ENCODE assay signal across 8 cellular contexts in the genomic region with DNA sequence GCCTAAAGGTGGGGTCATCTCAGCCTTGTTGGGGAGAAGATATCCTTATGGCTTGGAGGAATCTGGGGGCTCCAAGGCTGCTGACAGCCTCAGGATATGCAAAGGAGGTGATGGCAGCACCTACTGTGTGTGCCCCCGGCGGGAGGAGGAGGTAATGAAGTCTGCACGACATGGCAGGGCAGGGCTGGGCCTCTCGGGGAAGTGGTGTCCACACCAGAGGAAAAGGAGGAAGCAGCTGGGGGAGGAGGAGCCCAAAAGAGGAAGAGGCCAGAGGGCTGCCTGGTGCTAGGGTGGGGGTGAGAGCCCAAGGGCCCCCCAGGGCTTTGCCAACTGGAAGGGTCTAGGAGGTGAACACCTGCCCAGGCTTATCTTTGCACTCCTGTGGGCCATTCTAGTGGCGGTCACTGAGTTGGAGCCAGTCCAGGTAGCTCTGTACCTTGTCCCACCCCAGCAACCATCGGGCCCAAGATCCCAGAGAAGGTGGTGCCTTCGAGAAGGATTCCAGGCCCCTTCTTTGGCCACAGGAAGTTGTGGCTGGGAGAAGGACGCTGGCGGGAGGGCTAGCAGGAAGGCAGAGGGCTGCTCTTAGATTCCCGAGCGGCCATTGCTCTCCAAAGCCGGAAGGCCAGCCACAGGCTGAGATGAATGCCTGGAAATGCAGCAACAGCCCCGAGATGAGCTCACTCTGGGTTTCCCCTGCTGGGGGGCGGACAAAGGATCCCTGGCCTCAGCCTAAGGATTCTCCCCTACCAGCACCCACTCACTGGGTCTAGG. TPM values are rescaled to one million over a fixed set of nuclear protein-coding genes. Genes with fewer than 3 reads are reported as not detected.
DNase-seq lines count a peak whose midpoint lies in the region; ATAC-seq, FAIRE-seq and TF ChIP-seq lines count a peak whose summit lies in the region.

No MANE protein-coding gene starts in this region.

- no peak for TF ChIP-seq RAD21 in GM12878 (IDR thresholded peaks at IDR 0.05; ENCODE audit: insufficient read depth, low read depth, low read length)

- H3K9ac ChIP-seq in OCI-LY1 (ENCODE audit: low read length) = peak overlapping the region; percentile 22; the same call in 1 of the 2 replicates
- H3K9ac ChIP-seq in GM12878 (ENCODE audit: control insufficient read depth, insufficient read depth, low read length) = peak overlapping the region; percentile 49

- CTCF ChIA-PET in GM12878 (lab: Yijun Ruan, JAX) = interaction anchor here (0.9 to 3.6 kb wide), 3 partner anchors 16 to 48 kb away, joined by 5 to 42 read pairs (median 6); no protein-coding TSS in a partner anchor

- peak; percentile 47 for TF ChIP-seq CTCF in CD14-positive monocyte (IDR thresholded peaks at IDR 0.05)
- TF ChIP-seq CTCF in OCI-LY1 (IDR thresholded peaks at IDR 0.05; ENCODE audit: low read length) = peak; percentile 10; the same call in 1 of the 2 replicates
- TF ChIP-seq CTCF in GM12878 (IDR thresholded peaks at IDR 0.05 in 2 of 3, conservative IDR thresholded peaks at IDR 0.05 in 1 of 3; ENCODE audit: control insufficient read depth in 2 of 3, extremely low read depth in 1 of 3, insufficient read depth in 1 of 3, low read depth in 3 of 3, low read length in 3 of 3) = no peak

- peak overlapping the region; percentile 85 for H3K27ac ChIP-seq in OCI-LY1 (ENCODE audit: low read depth, low read length, poor library complexity, severe bottlenecking)
- peak overlapping the region; percentile 82 for H3K27ac ChIP-seq in GM12878 (ENCODE audit: control insufficient read depth, insufficient read depth)

- H3K36me3 ChIP-seq in OCI-LY1 (ENCODE audit: insufficient read depth, low read length) = peaks cover 19% of the 10 kb centered on the region; the same call in 1 of the 2 replicates
- peaks cover 6 to 7% of the 10 kb centered on the region in 2 experiments; a peak in 3 of 4 replicates for H3K36me3 ChIP-seq in GM12878 (ENCODE audit: control insufficient read depth in 2 of 2, insufficient read depth in 2 of 2, low read length in 1 of 2)

- WGBS in GM12878 (ENCODE audit: insufficient coverage, insufficient replicate concordance, low lambda C conversion rate, missing lambda C conversion rate) = 6% methylated on average over 14 of the region's 14 CpGs

- no TSS peak for BruUV-seq in GM12878 (replicated peaks; lab: Mats Ljungman, UMichigan)

- peaks cover 94% of the 10 kb centered on the region for H3K4me1 Mint-ChIP-seq in CD14-positive monocyte
- H3K4me1 Mint-ChIP-seq in immature natural killer cell = peaks cover 91 to 95% of the 10 kb centered on the region in 2 donors

- H3K4me1 ChIP-seq in OCI-LY1 (ENCODE audit: insufficient read depth, low read length, severe bottlenecking) (peaks cover 77% of the 10 kb centered on the region), GM12878 (ENCODE audit: control insufficient read depth, insufficient read depth, low read length) (peaks cover 58% of the 10 kb centered on the region)

- H3K4me3 ChIP-seq in OCI-LY1 (ENCODE audit: low read depth, low read length, poor library complexity, severe bottlenecking) = no peak overlapping the region
- peak overlapping the region; percentile 64 for H3K4me3 ChIP-seq in GM12878

- H4K20me1 ChIP-seq in OCI-LY1 (ENCODE audit: insufficient read depth, low read length) (no peaks in the 10 kb centered on the region), GM12878 (ENCODE audit: control insufficient read depth, insufficient read depth) (peaks cover 19% of the 10 kb centered on the region)

- H3K4me2 ChIP-seq in OCI-LY1 (ENCODE audit: low read length) (peak overlapping the region; percentile 45; the same call in 1 of the 2 replicates), GM12878 (ENCODE audit: control insufficient read depth, insufficient read depth) (peak overlapping the region; percentile 90)

- H3K79me2 ChIP-seq in OCI-LY1 (ENCODE audit: insufficient read depth, low read length) (peaks cover 25% of the 10 kb centered on the region), GM12878 (ENCODE audit: control insufficient read depth, insufficient read depth, low read length) (peaks cover 87% of the 10 kb centered on the region)

- POLR2A ChIA-PET in GM12878 (lab: Charles Lee) = interaction anchor here (0.6 to 2.3 kb wide), 7 partner anchors 9 to 913 kb away, joined by 3 to 9 read pairs (median 3); no protein-coding TSS in a partner anchor

- peak; percentile 95 for DNase-seq in CD14-positive monocyte (ENCODE audit: low spot score)
- DNase-seq in GM12878 (ENCODE audit: low read depth, low spot score) = no peak
- DNase-seq in immature natural killer cell = peak in 1 of 3 donors; percentile 38
- DNase-seq in stimulated activated CD8-positive, alpha-beta memory T cell treated with anti-CD3 and anti-CD28 coated beads, Interleukin-7, amount 100 ng/mL, for 4 hours (ENCODE audit: low read depth in 2 of 2) = peak; percentile 4 to 30
- DNase-seq in NCI-H524 treated with DMSO at 0.1 percent for 48 hours (lab: John Stamatoyannopoulos, UW) = no peak
- no peak for DNase-seq in G401 (ENCODE audit: low spot score)

- in situ Hi-C loops in GM12878 (cut with MboI) (no loop called here), G401 (cut with HindIII; ENCODE audit: low sequenced_read_pairs) (loop anchor here (5.0 kb wide), 1 partner anchor 84 kb away; a partner anchor contains a TSS)

- H3K9me2 ChIP-seq in OCI-LY1 (ENCODE audit: low read depth, low read length) = no peaks in the 10 kb centered on the region

- ATAC-seq in GM12878 = peak; percentile 19
- no peak for ATAC-seq in HG02884 (IDR thresholded peaks at IDR 0.05; ENCODE audit: unreplicated experiment)

- peak overlapping the region; percentile 96 to 98 (median 98) for H3K27ac Mint-ChIP-seq in CD14-positive monocyte
- H3K27ac Mint-ChIP-seq in immature natural killer cell = peak overlapping the region; percentile 91 to 97 (median 96)

- H3K27me3 ChIP-seq in OCI-LY1 (ENCODE audit: insufficient read depth, low read length) (no peaks in the 10 kb centered on the region), GM12878 (replicated peaks in 1 of 2; ENCODE audit: control insufficient read depth in 2 of 2, insufficient read depth in 2 of 2, low read length in 1 of 2) (no peaks in the 10 kb centered on the region)

- H3K27me3 Mint-ChIP-seq in CD14-positive monocyte (ENCODE audit: low read depth in 3 of 3) (peaks cover 0 to 3% (median 1%) of the 10 kb centered on the region in 3 donors), immature natural killer cell (ENCODE audit: low read depth in 3 of 3) (peaks cover 3 to 12% (median 5%) of the 10 kb centered on the region in 3 donors)

- H3K4me3 Mint-ChIP-seq in CD14-positive monocyte (peak overlapping the region; percentile 70 to 84), immature natural killer cell (peak overlapping the region; percentile 74 to 83 (median 82))

- intact Hi-C loops in CD14-positive monocyte (cut with micrococcal nuclease) = loop anchor here in 1 of 2 donors (1.0 kb wide), 1 partner anchor 9 kb away; no protein-coding TSS in a partner anchor
- intact Hi-C loops in GM12878 (cut with micrococcal nuclease; ENCODE audit: unreplicated experiment) = no loop called here

- peaks cover 36 to 78% of the 10 kb centered on the region in 2 donors for H3K36me3 Mint-ChIP-seq in CD14-positive monocyte
- H3K36me3 Mint-ChIP-seq in immature natural killer cell = no peaks in the 10 kb centered on the region

- H2AFZ ChIP-seq in OCI-LY1 (ENCODE audit: low read length) (no peak overlapping the region), GM12878 (ENCODE audit: control insufficient read depth, low read depth, low read length) (no peak overlapping the region; the same call in 1 of the 2 replicates)

- H3K9me3 Mint-ChIP-seq in CD14-positive monocyte (peaks cover 0 to 2% (median 0%) of the 10 kb centered on the region in 7 donors), immature natural killer cell (no peaks in the 10 kb centered on the region)

- TF ChIP-seq EP300 in GM12878 (IDR thresholded peaks at IDR 0.05; ENCODE audit: borderline replicate concordance in 1 of 2, control insufficient read depth in 1 of 2, low read depth in 2 of 2, low read length in 2 of 2) = no peak

- SMC1A ChIA-PET in GM12878 (lab: Charles Lee; ENCODE audit: uncharacterized antibody, unreplicated experiment) = interaction anchor here (1.0 to 3.2 kb wide), 3 partner anchors 14 to 29 kb away, joined by 4 to 15 read pairs (median 4); no protein-coding TSS in a partner anchor

- FAIRE-seq in GM12878 (lab: Jason Lieb, UNC) = no peak

- H3F3A ChIP-seq in OCI-LY1 (ENCODE audit: insufficient read depth, low read length) = no peaks in the 10 kb centered on the region

- TF ChIP-seq POLR2A in GM12878 (IDR thresholded peaks at IDR 0.05; ENCODE audit: low read depth, low read length) = no peak

- RAD21 ChIA-PET in GM12878 (lab: Charles Lee; ENCODE audit: unreplicated experiment) = interaction anchor here (0.6 to 5.1 kb wide), 5 partner anchors 13 to 404 kb away, joined by 3 to 36 read pairs (median 3); no protein-coding TSS in a partner anchor

- H3K9me3 ChIP-seq in OCI-LY1 (ENCODE audit: low read length) (no peaks in the 10 kb centered on the region), GM12878 (replicated peaks; ENCODE audit: control insufficient read depth, insufficient read depth, low read length) (no peaks in the 10 kb centered on the region)

RNA-seq across cellular contexts. Expression of a gene that starts 7.0 kb away (rescaled TPM):
- 1,000 to 10,000 TPM in 1 of 2 donors, 100 to 1,000 TPM in 1; 914 to 1,165 TPM for polyA plus RNA-seq in CD14-positive monocyte
- 76.7 and 81.1 TPM in 2 replicates for total RNA-seq in GM12878 (2013; cell fraction: nucleolus; rRNA removed)
- total RNA-seq in GM12878 (2014; rRNA removed) = 222 and 225 TPM in 2 replicates
- 108 and 120 TPM in 2 replicates for total RNA-seq in GM12878 (2014; rRNA removed; fragmentation: Illumina TruSeq; extraction: Trizol)
- total RNA-seq in GM12878 (2021) = 271 and 276 TPM in 2 replicates
- 114 TPM for polyA plus RNA-seq in GM12878 (2011; ENCODE audit: low read depth)
- polyA plus RNA-seq in GM12878 (2011; rRNA removed) = 160 and 346 TPM in 2 replicates
- polyA plus RNA-seq in GM12878 (2011; cell fraction: cytosol; rRNA removed) = 449 and 513 TPM in 2 replicates
- polyA plus RNA-seq in GM12878 (2011; cell fraction: nucleus; rRNA removed) = 325 and 326 TPM in 2 replicates
- polyA plus RNA-seq in GM12878 (2012) = 201 and 206 TPM in 2 replicates
- 163 and 192 TPM in 2 replicates for polyA plus RNA-seq in GM12878 (2014; fragmentation: Illumina TruSeq; extraction: Trizol)
- polyA plus RNA-seq in GM12878 (2014; fragmentation: Nextera tagmentation; extraction: Ambion mirVana) = 10 to 100 TPM in 1 of 2 experiments, 1 to 10 TPM in 1; 5.0 to 15.3 TPM
- 257 and 287 TPM in 2 replicates for polyA plus RNA-seq in GM12878 (2014; rRNA removed)
- polyA plus RNA-seq in GM12878 (2016; fragmentation: Nextera tagmentation; extraction: Ambion mirVana) = 100 to 1,000 TPM; 250 to 275 TPM
- 423 and 505 TPM in 2 replicates for polyA minus RNA-seq in GM12878 (2011; rRNA and poly(A)+ RNA removed)
- 100.0 and 111 TPM in 2 replicates for polyA minus RNA-seq in GM12878 (2011; cell fraction: cytosol; rRNA and poly(A)+ RNA removed)
- polyA minus RNA-seq in GM12878 (2011; cell fraction: nucleus; rRNA and poly(A)+ RNA removed) = 45.9 and 66.9 TPM in 2 replicates
- 100 to 1,000 TPM; 550 to 903 (median 902) TPM for polyA plus RNA-seq in immature natural killer cell
- total RNA-seq in G401 (2014; rRNA removed; shearing (Covaris generic)) = 67.4 and 104 TPM in 2 replicates

RNA-seq across cellular contexts. Expression of a gene that starts 26.0 kb away (rescaled TPM):
- polyA plus RNA-seq in CD14-positive monocyte (not detected), GM12878 (2011; rRNA removed) (0.33 and 0.48 TPM in 2 replicates), GM12878 (2014; fragmentation: Illumina TruSeq; extraction: Trizol) (0.06 TPM in 1 of 2 replicates, not detected in the other), GM12878 (2014; fragmentation: Nextera tagmentation; extraction: Ambion mirVana) (not detected), GM12878 (2014; rRNA removed) (0.37 and 0.47 TPM in 2 replicates), GM12878 (2016; fragmentation: Nextera tagmentation; extraction: Ambion mirVana) (under 1 TPM; 0.09 to 0.16 TPM), immature natural killer cell (not detected)
- total RNA-seq in GM12878 (2013; cell fraction: nucleolus; rRNA removed) = 2.1 and 5.2 TPM in 2 replicates
- total RNA-seq in GM12878 (2014; rRNA removed) (0.11 and 0.16 TPM in 2 replicates), GM12878 (2014; rRNA removed; fragmentation: Illumina TruSeq; extraction: Trizol) (0.05 and 0.09 TPM in 2 replicates), GM12878 (2021) (0.59 and 0.74 TPM in 2 replicates)
- polyA plus RNA-seq in GM12878 (2011; ENCODE audit: low read depth) = not detected
- 0.39 and 0.74 TPM in 2 replicates for polyA plus RNA-seq in GM12878 (2011; cell fraction: cytosol; rRNA removed)
- 6.9 and 9.0 TPM in 2 replicates for polyA plus RNA-seq in GM12878 (2011; cell fraction: nucleus; rRNA removed)
- 0.90 and 1.2 TPM in 2 replicates for polyA plus RNA-seq in GM12878 (2012)
- 0.29 and 0.41 TPM in 2 replicates for polyA minus RNA-seq in GM12878 (2011; rRNA and poly(A)+ RNA removed)
- 4.5 and 7.3 TPM in 2 replicates for polyA minus RNA-seq in GM12878 (2011; cell fraction: cytosol; rRNA and poly(A)+ RNA removed)
- 2.7 and 3.3 TPM in 2 replicates for polyA minus RNA-seq in GM12878 (2011; cell fraction: nucleus; rRNA and poly(A)+ RNA removed)
- 68.1 and 81.8 TPM in 2 replicates for total RNA-seq in G401 (2014; rRNA removed; shearing (Covaris generic))

RNA-seq across cellular contexts. Expression of a gene that starts 35.9 kb away (rescaled TPM):
- polyA plus RNA-seq in CD14-positive monocyte = not detected
- not detected in 2 replicates for total RNA-seq in GM12878 (2013; cell fraction: nucleolus; rRNA removed)
- total RNA-seq in GM12878 (2014; rRNA removed) = not detected in 2 replicates
- not detected in 2 replicates for total RNA-seq in GM12878 (2014; rRNA removed; fragmentation: Illumina TruSeq; extraction: Trizol)
- total RNA-seq in GM12878 (2021) = not detected in 2 replicates
- not detected for polyA plus RNA-seq in GM12878 (2011; ENCODE audit: low read depth)
- not detected in 2 replicates for polyA plus RNA-seq in GM12878 (2011; rRNA removed)
- not detected in 2 replicates for polyA plus RNA-seq in GM12878 (2011; cell fraction: cytosol; rRNA removed)
- not detected in 2 replicates for polyA plus RNA-seq in GM12878 (2011; cell fraction: nucleus; rRNA removed)
- 0.12 TPM in 1 of 2 replicates, not detected in the other for polyA plus RNA-seq in GM12878 (2012)
- polyA plus RNA-seq in GM12878 (2014; fragmentation: Illumina TruSeq; extraction: Trizol) = not detected in 2 replicates
- not detected for polyA plus RNA-seq in GM12878 (2014; fragmentation: Nextera tagmentation; extraction: Ambion mirVana)
- polyA plus RNA-seq in GM12878 (2014; rRNA removed) = not detected in 2 replicates
- polyA plus RNA-seq in GM12878 (2016; fragmentation: Nextera tagmentation; extraction: Ambion mirVana) = under 1 TPM in 1 of 2 experiments, not detected in 1; 0.17 TPM
- not detected in 2 replicates for polyA minus RNA-seq in GM12878 (2011; rRNA and poly(A)+ RNA removed)
- polyA minus RNA-seq in GM12878 (2011; cell fraction: cytosol; rRNA and poly(A)+ RNA removed) = not detected in 2 replicates
- not detected in 2 replicates for polyA minus RNA-seq in GM12878 (2011; cell fraction: nucleus; rRNA and poly(A)+ RNA removed)
- polyA plus RNA-seq in immature natural killer cell = not detected
- total RNA-seq in G401 (2014; rRNA removed; shearing (Covaris generic)) = 1.6 TPM in 1 of 2 replicates, not detected in the other

RNA-seq across cellular contexts. Expression of a gene that starts 37.9 kb away (rescaled TPM):
- not detected for polyA plus RNA-seq in CD14-positive monocyte
- not detected in 2 replicates for total RNA-seq in GM12878 (2013; cell fraction: nucleolus; rRNA removed)
- total RNA-seq in GM12878 (2014; rRNA removed) = not detected in 2 replicates
- total RNA-seq in GM12878 (2014; rRNA removed; fragmentation: Illumina TruSeq; extraction: Trizol) = not detected in 2 replicates
- total RNA-seq in GM12878 (2021) = 0.13 TPM in 1 of 2 replicates, not detected in the other
- polyA plus RNA-seq in GM12878 (2011; ENCODE audit: low read depth) = not detected
- 0.14 TPM in 1 of 2 replicates, not detected in the other for polyA plus RNA-seq in GM12878 (2011; rRNA removed)
- polyA plus RNA-seq in GM12878 (2011; cell fraction: cytosol; rRNA removed) = 0.05 and 0.16 TPM in 2 replicates
- 0.18 and 1.5 TPM in 2 replicates for polyA plus RNA-seq in GM12878 (2011; cell fraction: nucleus; rRNA removed)
- not detected in 2 replicates for polyA plus RNA-seq in GM12878 (2012)
- not detected in 2 replicates for polyA plus RNA-seq in GM12878 (2014; fragmentation: Illumina TruSeq; extraction: Trizol)
- not detected for polyA plus RNA-seq in GM12878 (2014; fragmentation: Nextera tagmentation; extraction: Ambion mirVana)
- not detected in 2 replicates for polyA plus RNA-seq in GM12878 (2014; rRNA removed)
- not detected for polyA plus RNA-seq in GM12878 (2016; fragmentation: Nextera tagmentation; extraction: Ambion mirVana)
- 0.05 TPM in 1 of 2 replicates, not detected in the other for polyA minus RNA-seq in GM12878 (2011; rRNA and poly(A)+ RNA removed)
- not detected in 2 replicates for polyA minus RNA-seq in GM12878 (2011; cell fraction: cytosol; rRNA and poly(A)+ RNA removed)
- not detected in 2 replicates for polyA minus RNA-seq in GM12878 (2011; cell fraction: nucleus; rRNA and poly(A)+ RNA removed)
- not detected for polyA plus RNA-seq in immature natural killer cell
- total RNA-seq in G401 (2014; rRNA removed; shearing (Covaris generic)) = 1.1 and 3.0 TPM in 2 replicates

RNA-seq across cellular contexts. Expression of a gene that starts 49.3 kb away (rescaled TPM):
- polyA plus RNA-seq in CD14-positive monocyte (10 to 100 TPM; 17.1 to 23.3 TPM), GM12878 (2011; rRNA removed) (12.4 and 19.1 TPM in 2 replicates), GM12878 (2014; fragmentation: Illumina TruSeq; extraction: Trizol) (19.1 and 44.1 TPM in 2 replicates), GM12878 (2014; fragmentation: Nextera tagmentation; extraction: Ambion mirVana) (10 to 100 TPM; 33.7 to 82.8 TPM), GM12878 (2014; rRNA removed) (77.8 and 87.5 TPM in 2 replicates), GM12878 (2016; fragmentation: Nextera tagmentation; extraction: Ambion mirVana) (100 to 1,000 TPM; 144 to 153 TPM), immature natural killer cell (10 to 100 TPM; 38.0 to 54.3 (median 51.3) TPM)
- 91.8 and 111 TPM in 2 replicates for total RNA-seq in GM12878 (2013; cell fraction: nucleolus; rRNA removed)
- total RNA-seq in GM12878 (2014; rRNA removed) (81.7 and 100 TPM in 2 replicates), GM12878 (2014; rRNA removed; fragmentation: Illumina TruSeq; extraction: Trizol) (47.5 and 52.0 TPM in 2 replicates), GM12878 (2021) (96.6 and 103 TPM in 2 replicates)
- 21.2 TPM for polyA plus RNA-seq in GM12878 (2011; ENCODE audit: low read depth)
- 43.7 and 61.2 TPM in 2 replicates for polyA plus RNA-seq in GM12878 (2011; cell fraction: cytosol; rRNA removed)
- polyA plus RNA-seq in GM12878 (2011; cell fraction: nucleus; rRNA removed) = 223 and 239 TPM in 2 replicates
- polyA plus RNA-seq in GM12878 (2012) = 40.6 and 41.3 TPM in 2 replicates
- 21.5 and 46.9 TPM in 2 replicates for polyA minus RNA-seq in GM12878 (2011; rRNA and poly(A)+ RNA removed)
- 12.7 and 13.8 TPM in 2 replicates for polyA minus RNA-seq in GM12878 (2011; cell fraction: cytosol; rRNA and poly(A)+ RNA removed)
- polyA minus RNA-seq in GM12878 (2011; cell fraction: nucleus; rRNA and poly(A)+ RNA removed) = 51.4 and 96.7 TPM in 2 replicates
- total RNA-seq in G401 (2014; rRNA removed; shearing (Covaris generic)) = 88.7 and 97.4 TPM in 2 replicates

Comparison
In these comparisons a context has a peak if more than half of its experiments do, and no peak if none do; other contexts are left out.
1. DNase-seq: peak in CD14-positive monocyte (single experiment) and stimulated activated CD8-positive, alpha-beta memory T cell treated with anti-CD3 and anti-CD28 coated beads, Interleukin-7, amount 100 ng/mL, for 4 hours (2 of 2); none in GM12878 (single experiment), NCI-H524 treated with DMSO at 0.1 percent for 48 hours (single experiment) and G401 (single experiment).
2. CTCF ChIP-seq: peak in CD14-positive monocyte (single experiment) and OCI-LY1 (single experiment); none in GM12878 (0 of 3).